In genomic region chr18:48121752-48122151, GRCh38 we compare ENCODE assay signal across 29 cellular contexts.
"Had no signal": no experiment of that assay in that cellular context is flagged by ENCODE, and none has a peak within 500 bp of the region (broad histone marks: within the 10 kb centered on the region; RNA-seq: fewer than 3 reads in every experiment).

No MANE protein-coding gene starts in this region.

- ATAC-seq: left lobe of liver; mucosa of descending colon; sciatic nerve; stimulated activated memory B cell treated with anti-CD40 and anti-IgM and Interleukin-4, amounts not matched to agents 10 μg/mL and 1 μg/mL and 100 μg/mL, for 72 hours; stimulated activated naive CD8-positive, alpha-beta T cell treated with anti-CD3 and anti-CD28 coated beads, Interleukin-15, Interleukin-2, amounts not matched to agents 100 U/mL and 50 U/mL, for 24 hours had no signal

- H3K36me3 ChIP-seq: neural progenitor cell, prostate gland, right atrium auricular region, thoracic aorta, tibial nerve, upper lobe of left lung had no signal

- H3K4me3 Mint-ChIP-seq: memory B cell; mesothelial cell of epicardium; naive B cell; natural killer cell treated with Interleukin-12 subunit alpha and Interleukin-12 subunit beta and Interleukin-15 and Interleukin-18, amount 100 ng/mL, for 72 hours; neural progenitor cell; stimulated activated memory B cell treated with anti-CD40 and anti-IgM and Interleukin-4, amounts not matched to agents 10 μg/mL and 1 μg/mL and 100 μg/mL, for 72 hours had no signal

- H3K9me3 ChIP-seq: esophagus squamous epithelium, mucosa of descending colon, prostate gland, right atrium auricular region, thoracic aorta, tibial nerve, upper lobe of left lung had no signal

- H3K27ac Mint-ChIP-seq: memory B cell; mesothelial cell of epicardium; natural killer cell treated with Interleukin-12 subunit alpha and Interleukin-12 subunit beta and Interleukin-15 and Interleukin-18, amount 100 ng/mL, for 72 hours; neural progenitor cell; stimulated activated memory B cell treated with anti-CD40 and anti-IgM and Interleukin-4, amounts not matched to agents 10 μg/mL and 1 μg/mL and 100 μg/mL, for 72 hours had no signal

- H3K4me1 Mint-ChIP-seq: memory B cell; naive B cell; stimulated activated memory B cell treated with anti-CD40 and anti-IgM and Interleukin-4, amounts not matched to agents 10 μg/mL and 1 μg/mL and 100 μg/mL, for 72 hours had no signal

- H3K4me3 ChIP-seq: coronary artery, esophagus squamous epithelium, lung, mucosa of descending colon, neural progenitor cell, prostate gland, right atrium auricular region, thoracic aorta, tibial nerve, upper lobe of left lung had no signal

- H3K27ac ChIP-seq: coronary artery, neural progenitor cell, parathyroid adenoma, prostate gland, right atrium auricular region, thoracic aorta, tibial nerve, upper lobe of left lung had no signal

- DNase-seq: dermis blood vessel endothelial cell; effector memory CD4-positive, alpha-beta T cell; erythroblast; esophagus squamous epithelium; head of caudate nucleus; mucosa of descending colon; naive B cell; stimulated activated CD4-positive, alpha-beta T cell treated with anti-CD3 and anti-CD28 coated beads, Interleukin-4, amount 100 ng/mL, for 4 hours; stimulated activated naive CD8-positive, alpha-beta T cell treated with anti-CD3 and anti-CD28 coated beads, Interleukin-15, Interleukin-2, amounts not matched to agents 100 U/mL and 50 U/mL, for 24 hours; substantia nigra; upper lobe of left lung had no signal

- H3K9me3 Mint-ChIP-seq: memory B cell; mesothelial cell of epicardium; natural killer cell treated with Interleukin-12 subunit alpha and Interleukin-12 subunit beta and Interleukin-15 and Interleukin-18, amount 100 ng/mL, for 72 hours; neural progenitor cell; stimulated activated memory B cell treated with anti-CD40 and anti-IgM and Interleukin-4, amounts not matched to agents 10 μg/mL and 1 μg/mL and 100 μg/mL, for 72 hours had no signal

- H3K4me1 ChIP-seq: neural progenitor cell, right atrium auricular region had no signal

- H3K27me3 ChIP-seq: esophagus squamous epithelium, neural progenitor cell, right atrium auricular region, tibial nerve, upper lobe of left lung had no signal

- H3K36me3 Mint-ChIP-seq: memory B cell; mesothelial cell of epicardium; naive B cell; natural killer cell treated with Interleukin-12 subunit alpha and Interleukin-12 subunit beta and Interleukin-15 and Interleukin-18, amount 100 ng/mL, for 72 hours; neural progenitor cell; stimulated activated memory B cell treated with anti-CD40 and anti-IgM and Interleukin-4, amounts not matched to agents 10 μg/mL and 1 μg/mL and 100 μg/mL, for 72 hours had no signal

- H3K9ac ChIP-seq: neural progenitor cell, parathyroid adenoma had no signal

- FAIRE-seq: endometrium, frontal cortex, keratinocyte, urothelium cell line had no signal
